ENCODE assay signal across 1 cellular context in the genomic region with DNA sequence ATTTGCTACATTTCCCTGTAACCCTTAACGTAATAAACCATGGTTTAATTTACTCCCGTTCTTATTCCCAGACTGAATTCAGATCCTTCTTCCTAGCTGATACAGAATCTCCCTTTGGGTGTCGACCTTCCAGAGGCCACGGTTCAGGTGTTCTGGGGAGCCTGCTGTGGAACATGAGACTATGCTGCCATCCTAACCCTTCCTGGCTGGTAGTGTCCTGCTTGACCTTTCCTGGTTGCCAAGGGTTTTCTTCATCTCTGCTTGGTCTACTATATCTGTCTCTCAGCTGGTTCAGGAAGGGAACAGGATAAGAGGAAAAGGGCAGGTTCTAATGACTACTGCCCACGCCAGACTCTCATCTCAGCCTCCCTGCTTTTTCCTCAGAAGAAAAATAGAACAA.
TF ChIP-seq lines count a peak whose summit lies in the region.

No MANE protein-coding gene starts in this region.

TF ChIP-seq in endothelial cell of umbilical vein, 7 proteins besides CTCF, POLR2A, EP300 and RAD21:
- TF ChIP-seq, protein P1, sequence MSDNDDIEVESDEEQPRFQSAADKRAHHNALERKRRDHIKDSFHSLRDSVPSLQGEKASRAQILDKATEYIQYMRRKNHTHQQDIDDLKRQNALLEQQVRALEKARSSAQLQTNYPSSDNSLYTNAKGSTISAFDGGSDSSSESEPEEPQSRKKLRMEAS (IDR thresholded peaks at IDR 0.05; ENCODE audit: insufficient read depth, insufficient read length), result no peak
- TF ChIP-seq EZH2 (IDR thresholded peaks at IDR 0.05; ENCODE audit: borderline replicate concordance, low read depth, low read length, severe bottlenecking) (no peak), GATA2 (IDR thresholded peaks at IDR 0.05; ENCODE audit: insufficient read depth, insufficient read length, low read depth, low read length) (no peak), POLR2AphosphoS5 (IDR thresholded peaks at IDR 0.05; ENCODE audit: insufficient read depth, low read depth, low read length) (no peak), FOS (IDR thresholded peaks at IDR 0.05; ENCODE audit: borderline replicate concordance, insufficient read depth, low read length) (no peak), MYC (IDR thresholded peaks at IDR 0.05; ENCODE audit: low read depth, low read length) (no peak), JUN (IDR thresholded peaks at IDR 0.05; ENCODE audit: borderline replicate concordance, insufficient read depth, insufficient read length, low read depth) (no peak)
